Comparison of ENCODE assay signal across 8 cellular contexts in the genomic region with DNA sequence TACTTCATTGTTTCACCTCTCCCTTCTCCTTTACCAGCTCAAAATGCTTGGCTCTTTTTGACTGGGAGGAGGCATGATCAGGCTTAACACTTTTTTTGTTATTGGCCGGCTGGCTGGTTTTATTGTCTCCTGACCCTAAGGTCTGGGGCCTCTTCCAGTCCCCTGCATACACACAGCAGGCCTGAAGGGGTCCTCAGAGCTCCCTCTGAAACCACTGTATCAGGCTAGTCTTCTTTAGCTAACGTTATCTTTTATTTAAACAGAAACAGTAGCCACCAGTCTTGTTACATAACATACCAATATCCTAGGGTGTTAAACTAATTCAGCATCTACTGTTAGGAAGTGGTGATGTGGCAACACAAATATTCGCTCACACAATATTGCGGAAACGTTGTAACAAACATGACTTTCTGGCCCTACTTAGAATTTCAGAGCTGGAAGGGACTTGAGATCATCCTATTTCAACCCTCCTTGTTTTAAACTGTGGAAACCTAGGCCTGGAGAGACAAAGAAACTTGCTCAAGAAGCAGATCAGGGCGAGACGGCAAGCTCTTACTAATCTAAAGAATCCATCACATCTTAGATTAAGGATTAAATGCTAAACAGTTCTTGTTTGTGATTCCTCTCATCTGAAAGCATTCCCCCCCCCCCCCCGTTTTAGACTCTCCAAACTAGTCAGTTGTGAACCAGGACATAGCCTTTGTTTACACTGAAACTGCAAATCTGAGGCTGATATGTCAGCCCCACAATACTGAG.
DNase-seq lines count a peak whose midpoint lies in the region; ATAC-seq and TF ChIP-seq lines count a peak whose summit lies in the region.

No MANE protein-coding gene starts in this region.

- H3K4me1 Mint-ChIP-seq in activated naive CD8-positive, alpha-beta T cell treated with anti-CD3 and anti-CD28 coated beads, Interleukin-2, amount 50 U/mL, for 24 hours: peaks cover 59% of the 10 kb centered on the region

- no peak overlapping the region for H3K4me2 ChIP-seq in KMS-11

- H3K27ac ChIP-seq in KMS-11: no peak overlapping the region
- peak overlapping the region; percentile 84 for H3K27ac ChIP-seq in neutrophil

- no peak overlapping the region for H2AFZ ChIP-seq in KMS-11 (ENCODE audit: low read depth)

- H3K9ac ChIP-seq in KMS-11: no peak overlapping the region

- H3K4me1 ChIP-seq in KMS-11 (ENCODE audit: low read depth, poor library complexity, severe bottlenecking) (peaks cover 15% of the 10 kb centered on the region), neutrophil (ENCODE audit: control insufficient read depth in 1 of 2, insufficient read depth in 1 of 2, low read depth in 1 of 2, low read length in 1 of 2) (peaks cover 35 to 36% of the 10 kb centered on the region in 2 experiments)

- H3K4me3 ChIP-seq in KMS-11 (IDR thresholded peaks at IDR 0.05; ENCODE audit: insufficient read depth, low read depth, low read length) (no peak overlapping the region), neutrophil (ENCODE audit: low read depth in 1 of 2, low read length in 1 of 2) (peak overlapping the region; percentile 35 to 84)

- DNase-seq in NCI-H2227 (lab: John Stamatoyannopoulos, UW; ENCODE audit: unreplicated experiment) (peak; percentile 33), NCI-H2227 treated with DMSO at 0.1 percent for 48 hours (lab: John Stamatoyannopoulos, UW) (no peak), SHP77 treated with DMSO at 0.1 percent for 48 hours (lab: John Stamatoyannopoulos, UW) (peak; percentile 40), globus pallidus (ENCODE audit: low spot score) (peak; percentile 88)
- DNase-seq in activated naive CD8-positive, alpha-beta T cell treated with anti-CD3 and anti-CD28 coated beads, Interleukin-2, amount 50 U/mL, for 24 hours: peak; percentile 55

- H3K27me3 ChIP-seq in KMS-11 (ENCODE audit: insufficient read depth, low read depth) (no peaks in the 10 kb centered on the region), neutrophil (no peaks in the 10 kb centered on the region)

- ATAC-seq in activated naive CD8-positive, alpha-beta T cell treated with anti-CD3 and anti-CD28 coated beads, Interleukin-2, amount 50 U/mL, for 24 hours: peak; percentile 55
- no peak for ATAC-seq in HG02642 (IDR thresholded peaks at IDR 0.05; ENCODE audit: poor library complexity, unreplicated experiment)

- no peaks in the 10 kb centered on the region for H3K36me3 ChIP-seq in KMS-11 (ENCODE audit: insufficient read depth)
- no peaks in the 10 kb centered on the region for H3K36me3 ChIP-seq in neutrophil

- TF ChIP-seq CTCF in KMS-11 (conservative IDR thresholded peaks at IDR 0.05; ENCODE audit: low read depth, low read length): peak; percentile 79
- peak; percentile 53 for TF ChIP-seq CTCF in neutrophil (IDR thresholded peaks at IDR 0.05)

- peak overlapping the region; percentile 52 for H3K27ac Mint-ChIP-seq in activated naive CD8-positive, alpha-beta T cell treated with anti-CD3 and anti-CD28 coated beads, Interleukin-2, amount 50 U/mL, for 24 hours

- H3K9me3 ChIP-seq in neutrophil: no peaks in the 10 kb centered on the region

- H3K9me3 Mint-ChIP-seq in activated naive CD8-positive, alpha-beta T cell treated with anti-CD3 and anti-CD28 coated beads, Interleukin-2, amount 50 U/mL, for 24 hours: no peaks in the 10 kb centered on the region

- H3K27me3 Mint-ChIP-seq in activated naive CD8-positive, alpha-beta T cell treated with anti-CD3 and anti-CD28 coated beads, Interleukin-2, amount 50 U/mL, for 24 hours: no peaks in the 10 kb centered on the region

- H3K79me2 ChIP-seq in KMS-11 (ENCODE audit: insufficient read depth, low read depth): no peaks in the 10 kb centered on the region

- H4K20me1 ChIP-seq in KMS-11 (ENCODE audit: insufficient read depth): no peaks in the 10 kb centered on the region

- no peak overlapping the region for H3K4me3 Mint-ChIP-seq in activated naive CD8-positive, alpha-beta T cell treated with anti-CD3 and anti-CD28 coated beads, Interleukin-2, amount 50 U/mL, for 24 hours

- H3K36me3 Mint-ChIP-seq in activated naive CD8-positive, alpha-beta T cell treated with anti-CD3 and anti-CD28 coated beads, Interleukin-2, amount 50 U/mL, for 24 hours (ENCODE audit: low read depth): no peaks in the 10 kb centered on the region
